In genomic region chr9:111916234-111916645, GRCh38 we compare ENCODE assay signal across 2 cellular contexts.
TF ChIP-seq lines count a peak whose summit lies in the region.

No MANE protein-coding gene starts in this region.

TF ChIP-seq in GM23338, 12 proteins besides CTCF, POLR2A, EP300 and RAD21 (continued from another document):
- TF ChIP-seq ZNF462 (CRISPR knock-in tag; IDR thresholded peaks at IDR 0.05), result no peak
- TF ChIP-seq STAT1 (IDR thresholded peaks at IDR 0.05; ENCODE audit: unreplicated experiment), result no peak
- no peak for TF ChIP-seq ZNF114 (CRISPR knock-in tag; IDR thresholded peaks at IDR 0.05)
- TF ChIP-seq ZNF331 (CRISPR knock-in tag; IDR thresholded peaks at IDR 0.05; ENCODE audit: low read depth), result no peak
- TF ChIP-seq REST (IDR thresholded peaks at IDR 0.05; ENCODE audit: unreplicated experiment), result no peak
- TF ChIP-seq JUNB (IDR thresholded peaks at IDR 0.05; ENCODE audit: unreplicated experiment), result no peak
- TF ChIP-seq CREB1 (CRISPR knock-in tag; IDR thresholded peaks at IDR 0.05; ENCODE audit: low read depth), result no peak
- TF ChIP-seq, protein P1, sequence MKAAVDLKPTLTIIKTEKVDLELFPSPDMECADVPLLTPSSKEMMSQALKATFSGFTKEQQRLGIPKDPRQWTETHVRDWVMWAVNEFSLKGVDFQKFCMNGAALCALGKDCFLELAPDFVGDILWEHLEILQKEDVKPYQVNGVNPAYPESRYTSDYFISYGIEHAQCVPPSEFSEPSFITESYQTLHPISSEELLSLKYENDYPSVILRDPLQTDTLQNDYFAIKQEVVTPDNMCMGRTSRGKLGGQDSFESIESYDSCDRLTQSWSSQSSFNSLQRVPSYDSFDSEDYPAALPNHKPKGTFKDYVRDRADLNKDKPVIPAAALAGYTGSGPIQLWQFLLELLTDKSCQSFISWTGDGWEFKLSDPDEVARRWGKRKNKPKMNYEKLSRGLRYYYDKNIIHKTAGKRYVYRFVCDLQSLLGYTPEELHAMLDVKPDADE (IDR thresholded peaks at IDR 0.05), result no peak

TF ChIP-seq in SK-N-SH, 30 proteins besides CTCF, POLR2A, EP300 and RAD21 (continued from another document):
- TF ChIP-seq IRF3 (IDR thresholded peaks at IDR 0.05; ENCODE audit: low read depth, low read length) (no peak), SIN3A (IDR thresholded peaks at IDR 0.05; ENCODE audit: borderline replicate concordance, low read depth, low read length) (no peak), RCOR1 (IDR thresholded peaks at IDR 0.05; ENCODE audit: low read length) (no peak), SMC3 (IDR thresholded peaks at IDR 0.05; ENCODE audit: low read depth, low read length) (no peak), MAX (IDR thresholded peaks at IDR 0.05; ENCODE audit: low read depth) (no peak), USF1 (IDR thresholded peaks at IDR 0.05; ENCODE audit: borderline replicate concordance, low read depth) (no peak), ZBTB33 (IDR thresholded peaks at IDR 0.05; ENCODE audit: borderline replicate concordance, low read depth) (no peak), FOSL2 (IDR thresholded peaks at IDR 0.05; ENCODE audit: borderline replicate concordance, low read depth) (no peak)
